20 cellular contexts compared by ENCODE assay signal in genomic region chr2:131038258-131039100, GRCh38.
"Had no signal": no experiment of that assay in that cellular context is flagged by ENCODE, and none has a peak within 500 bp of the region (broad histone marks: within the 10 kb centered on the region; RNA-seq: fewer than 3 reads in every experiment).

No MANE protein-coding gene starts in this region.

- H3K9me3 Mint-ChIP-seq: activated CD4-positive, alpha-beta memory T cell treated with anti-CD3 and anti-CD28 coated beads for 36 hours; activated naive CD8-positive, alpha-beta T cell treated with anti-CD3 and anti-CD28 coated beads, Interleukin-2, amount 10 ng/mL, durations not matched to agents 7 days and 5 days; activated T-helper 17 cell treated with anti-CD3 and anti-CD28 coated beads, Interleukin-2, amount 50 U/mL, for 72 hours; mesothelial cell of epicardium; nephron; stimulated activated memory B cell treated with anti-CD40 and anti-IgM and Interleukin-4, amounts not matched to agents 10 μg/mL and 1 μg/mL and 100 μg/mL, for 72 hours; T-cell; WTC11 had no signal

- H3K36me3 ChIP-seq: brain microvascular endothelial cell had no signal

- H3K4me3 Mint-ChIP-seq: activated CD4-positive, alpha-beta memory T cell treated with anti-CD3 and anti-CD28 coated beads for 36 hours; activated CD8-positive, alpha-beta memory T cell treated with anti-CD3 and anti-CD28 coated beads, Interleukin-2, amount 10 ng/mL, durations not matched to agents 7 days and 5 days; activated T-helper 17 cell treated with anti-CD3 and anti-CD28 coated beads, Interleukin-2, amount 50 U/mL, for 72 hours; mesothelial cell of epicardium; stimulated activated memory B cell treated with anti-CD40 and anti-IgM and Interleukin-4, amounts not matched to agents 10 μg/mL and 1 μg/mL and 100 μg/mL, for 72 hours; WTC11 had no signal

- DNase-seq: activated CD4-positive, alpha-beta memory T cell treated with anti-CD3 and anti-CD28 coated beads for 36 hours; activated CD4-positive, alpha-beta T cell treated with anti-CD3 and anti-CD28 coated beads for 4 hours; activated CD8-positive, alpha-beta memory T cell treated with anti-CD3 and anti-CD28 coated beads, Interleukin-2, amount 10 ng/mL, durations not matched to agents 7 days and 5 days; activated naive CD4-positive, alpha-beta T cell; activated naive CD8-positive, alpha-beta T cell treated with anti-CD3 and anti-CD28 coated beads, Interleukin-2, amount 10 ng/mL, durations not matched to agents 7 days and 5 days; activated T-cell treated with anti-CD3 and anti-CD28 coated beads, Interleukin-2, amount 50 U/mL, for 1 hour; aorta; brain microvascular endothelial cell; effector CD4-positive, alpha-beta T cell; stimulated activated CD4-positive, alpha-beta T cell treated with anti-CD3 and anti-CD28 coated beads, Interleukin-4, amount 100 ng/mL, for 4 hours had no signal

- H3K27ac ChIP-seq: brain microvascular endothelial cell, coronary artery, esophagus muscularis mucosa, gastroesophageal sphincter had no signal

- ATAC-seq: activated CD8-positive, alpha-beta memory T cell treated with anti-CD3 and anti-CD28 coated beads, Interleukin-2, amount 10 ng/mL, durations not matched to agents 7 days and 5 days; activated T-helper 17 cell treated with anti-CD3 and anti-CD28 coated beads, Interleukin-2, amount 50 U/mL, for 72 hours; gastroesophageal sphincter; stimulated activated memory B cell treated with anti-CD40 and anti-IgM and Interleukin-4, amounts not matched to agents 10 μg/mL and 1 μg/mL and 100 μg/mL, for 72 hours; T-cell; WTC11 had no signal

- H3K36me3 Mint-ChIP-seq: activated CD4-positive, alpha-beta memory T cell treated with anti-CD3 and anti-CD28 coated beads for 36 hours; activated CD8-positive, alpha-beta memory T cell treated with anti-CD3 and anti-CD28 coated beads, Interleukin-2, amount 10 ng/mL, durations not matched to agents 7 days and 5 days; mesothelial cell of epicardium; stimulated activated memory B cell treated with anti-CD40 and anti-IgM and Interleukin-4, amounts not matched to agents 10 μg/mL and 1 μg/mL and 100 μg/mL, for 72 hours; T-cell; WTC11 had no signal

- H3K27ac Mint-ChIP-seq: activated CD4-positive, alpha-beta memory T cell treated with anti-CD3 and anti-CD28 coated beads for 36 hours; activated CD8-positive, alpha-beta memory T cell treated with anti-CD3 and anti-CD28 coated beads, Interleukin-2, amount 10 ng/mL, durations not matched to agents 7 days and 5 days; activated naive CD8-positive, alpha-beta T cell treated with anti-CD3 and anti-CD28 coated beads, Interleukin-2, amount 10 ng/mL, durations not matched to agents 7 days and 5 days; activated T-helper 17 cell treated with anti-CD3 and anti-CD28 coated beads, Interleukin-2, amount 50 U/mL, for 72 hours; mesothelial cell of epicardium; nephron; stimulated activated memory B cell treated with anti-CD40 and anti-IgM and Interleukin-4, amounts not matched to agents 10 μg/mL and 1 μg/mL and 100 μg/mL, for 72 hours; T-cell; WTC11 had no signal

- H3K4me3 ChIP-seq: coronary artery, esophagus muscularis mucosa, gastroesophageal sphincter, lung had no signal

- H3K9me3 ChIP-seq: esophagus muscularis mucosa, gastroesophageal sphincter had no signal
